8 cellular contexts compared by ENCODE assay signal in the genomic region with DNA sequence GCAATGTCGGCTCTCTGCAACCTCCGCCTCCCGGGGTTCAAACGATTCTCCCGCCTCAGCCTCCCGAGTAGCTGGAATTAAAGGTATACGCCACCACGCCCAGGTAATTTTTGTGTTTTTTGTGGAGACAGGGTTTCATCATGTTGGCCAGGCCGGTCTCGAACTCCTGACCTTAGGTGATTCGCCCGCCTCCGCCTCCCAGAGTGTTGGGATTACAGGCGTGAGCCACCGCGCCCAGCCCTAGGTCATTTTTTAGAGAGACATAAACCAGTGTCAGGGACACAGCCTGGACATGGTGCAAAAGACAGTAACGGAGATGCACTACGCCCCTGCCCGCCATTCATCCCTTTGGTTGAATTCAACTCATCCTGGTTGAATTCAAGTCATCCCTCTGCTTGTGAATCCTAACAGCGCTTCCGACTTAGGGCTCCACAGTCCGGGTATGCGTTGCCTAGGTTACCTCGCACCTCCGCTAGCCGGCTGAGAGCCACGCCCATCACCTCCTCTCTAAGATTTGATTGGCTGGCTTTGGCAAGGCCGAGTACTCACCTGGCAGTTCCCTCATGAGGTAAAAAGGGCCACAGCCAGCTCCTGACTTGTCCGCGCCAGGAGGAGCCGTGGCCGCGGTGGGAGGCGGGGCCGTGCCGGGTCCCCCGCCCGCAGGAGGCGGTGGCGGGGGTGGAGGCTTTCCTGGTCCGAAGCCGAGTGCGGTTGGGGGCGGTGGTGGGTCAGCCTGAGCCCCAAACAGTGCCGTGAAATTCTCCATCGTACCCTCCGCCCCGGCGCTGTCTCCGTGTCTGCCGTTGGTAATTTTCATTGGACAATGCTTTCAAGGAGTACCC. TPM values are rescaled to one million over a fixed set of nuclear protein-coding genes. Genes with fewer than 3 reads are reported as not detected.
DNase-seq lines count a peak whose midpoint lies in the region; ATAC-seq and TF ChIP-seq lines count a peak whose summit lies in the region.

A gene with protein sequence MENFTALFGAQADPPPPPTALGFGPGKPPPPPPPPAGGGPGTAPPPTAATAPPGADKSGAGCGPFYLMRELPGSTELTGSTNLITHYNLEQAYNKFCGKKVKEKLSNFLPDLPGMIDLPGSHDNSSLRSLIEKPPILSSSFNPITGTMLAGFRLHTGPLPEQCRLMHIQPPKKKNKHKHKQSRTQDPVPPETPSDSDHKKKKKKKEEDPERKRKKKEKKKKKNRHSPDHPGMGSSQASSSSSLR (minus strand): TSS at position 802 of the 842 bp plus-strand sequence. CDS start 36 bp downstream, at position 766.

- no peaks in the 10 kb centered on the region for H3K9me3 ChIP-seq in CD4-positive, alpha-beta T cell (ENCODE audit: control insufficient read depth, low read length)
- H3K9me3 ChIP-seq in endocrine pancreas (ENCODE audit: control insufficient read depth, low read length) (no peaks in the 10 kb centered on the region), mononuclear cell (ENCODE audit: low read depth, low read length) (no peaks in the 10 kb centered on the region)

- peak; percentile 33 for ATAC-seq in CD4-positive, alpha-beta T cell (ENCODE audit: poor library complexity)
- ATAC-seq in GM19463 (IDR thresholded peaks at IDR 0.05; ENCODE audit: unreplicated experiment), result peak; percentile 37

- H3K4me1 ChIP-seq in endocrine pancreas (ENCODE audit: control insufficient read depth, insufficient read depth, low read length) (peaks cover 15% of the 10 kb centered on the region), mononuclear cell (ENCODE audit: insufficient read depth, low read length) (peaks cover 34% of the 10 kb centered on the region)

- no peaks in the 10 kb centered on the region for H3K27me3 ChIP-seq in CD4-positive, alpha-beta T cell (ENCODE audit: control insufficient read depth, insufficient read depth, low read length)
- no peaks in the 10 kb centered on the region for H3K27me3 ChIP-seq in endocrine pancreas (ENCODE audit: control insufficient read depth, insufficient read depth, low read length)
- no peaks in the 10 kb centered on the region for H3K27me3 ChIP-seq in mononuclear cell (ENCODE audit: insufficient read depth, low read length)

- peak within 1 kb of the TSS; percentile 95 for H3K27ac ChIP-seq in CD4-positive, alpha-beta T cell (ENCODE audit: low read depth, low read length)

- peaks cover 53% of the 10 kb centered on the region for H3K4me1 Mint-ChIP-seq in CD4-positive, alpha-beta T cell (ENCODE audit: low read depth)

- peak within 1 kb of the TSS; percentile 96 for H3K4me3 Mint-ChIP-seq in CD4-positive, alpha-beta T cell

- intact Hi-C loops in CD4-positive, alpha-beta T cell (cut with DNase I, micrococcal nuclease), result loop anchor here (1.0 to 10.0 kb wide), 15 partner anchors 27 to 873 kb away; a partner anchor contains a TSS

- POLR2A ChIA-PET in CD4-positive, alpha-beta T cell (lab: Charles Lee), result interaction anchor here (0.5 to 3.2 kb wide), 14 partner anchors 9 to 892 kb away, joined by 3 to 40 read pairs (median 4); a partner anchor contains a TSS

- DNase-seq in CD4-positive, alpha-beta T cell, result peak; percentile 49 to 77 (median 66)
- DNase-seq in HPDE6-E6E7 (ENCODE audit: extremely low spot score) (peak; percentile 98), NOMO-1 (lab: John Stamatoyannopoulos, UW; ENCODE audit: unreplicated experiment in 2 of 2) (peak; percentile 64 to 66)
- peak; percentile 55 to 62 for DNase-seq in activated CD8-positive, alpha-beta memory T cell treated with anti-CD3 and anti-CD28 coated beads for 4 hours (ENCODE audit: low read depth in 2 of 2)
- DNase-seq in stimulated activated CD8-positive, alpha-beta memory T cell treated with anti-CD3 and anti-CD28 coated beads, Interleukin-2, amount 100 ng/mL, for 48 hours (ENCODE audit: low read depth in 2 of 2), result peak; percentile 51 to 60

- TF ChIP-seq CTCF in CD4-positive, alpha-beta T cell (IDR thresholded peaks at IDR 0.05), result no peak

- no peaks in the 10 kb centered on the region for H3K9me3 Mint-ChIP-seq in CD4-positive, alpha-beta T cell

- no peaks in the 10 kb centered on the region for H3K27me3 Mint-ChIP-seq in CD4-positive, alpha-beta T cell

- H3K4me3 ChIP-seq in endocrine pancreas (ENCODE audit: control insufficient read depth, insufficient read depth, low read length), result peak within 1 kb of the TSS; percentile 97
- peak within 1 kb of the TSS; percentile 77 for H3K4me3 ChIP-seq in mononuclear cell (ENCODE audit: low read length)

- H3K27ac Mint-ChIP-seq in CD4-positive, alpha-beta T cell, result peak within 1 kb of the TSS; percentile 88

- peak within 1 kb of the TSS; percentile 90 for H3K9ac ChIP-seq in endocrine pancreas (ENCODE audit: control insufficient read depth, insufficient read depth, low read length)

- CTCF ChIA-PET in CD4-positive, alpha-beta T cell (lab: Charles Lee), result interaction anchor here (1.1 to 2.3 kb wide), 2 partner anchors 89 to 143 kb away, joined by 4 to 10 read pairs; a partner anchor contains a TSS

- H3K36me3 ChIP-seq in endocrine pancreas (ENCODE audit: control insufficient read depth, insufficient read depth, low read length), result no peaks in the 10 kb centered on the region

- H3K36me3 Mint-ChIP-seq in CD4-positive, alpha-beta T cell (ENCODE audit: low read depth), result peaks cover 33% of the 10 kb centered on the region

RNA-seq across cellular contexts. Expression of the gene that starts here (rescaled TPM):
- total RNA-seq in CD4-positive, alpha-beta T cell, result 10 to 100 TPM; 13.7 to 14.9 TPM
- total RNA-seq in mononuclear cell, result 11.6 TPM

Comparison
In these comparisons a context has a peak if more than half of its experiments do, and no peak if none do; other contexts are left out.
1. Peak in every context shown above with its lines: DNase-seq, ATAC-seq, H3K4me3 ChIP-seq and H3K27ac ChIP-seq.